Comparison of ENCODE assay signal across 8 cellular contexts in the genomic region with DNA sequence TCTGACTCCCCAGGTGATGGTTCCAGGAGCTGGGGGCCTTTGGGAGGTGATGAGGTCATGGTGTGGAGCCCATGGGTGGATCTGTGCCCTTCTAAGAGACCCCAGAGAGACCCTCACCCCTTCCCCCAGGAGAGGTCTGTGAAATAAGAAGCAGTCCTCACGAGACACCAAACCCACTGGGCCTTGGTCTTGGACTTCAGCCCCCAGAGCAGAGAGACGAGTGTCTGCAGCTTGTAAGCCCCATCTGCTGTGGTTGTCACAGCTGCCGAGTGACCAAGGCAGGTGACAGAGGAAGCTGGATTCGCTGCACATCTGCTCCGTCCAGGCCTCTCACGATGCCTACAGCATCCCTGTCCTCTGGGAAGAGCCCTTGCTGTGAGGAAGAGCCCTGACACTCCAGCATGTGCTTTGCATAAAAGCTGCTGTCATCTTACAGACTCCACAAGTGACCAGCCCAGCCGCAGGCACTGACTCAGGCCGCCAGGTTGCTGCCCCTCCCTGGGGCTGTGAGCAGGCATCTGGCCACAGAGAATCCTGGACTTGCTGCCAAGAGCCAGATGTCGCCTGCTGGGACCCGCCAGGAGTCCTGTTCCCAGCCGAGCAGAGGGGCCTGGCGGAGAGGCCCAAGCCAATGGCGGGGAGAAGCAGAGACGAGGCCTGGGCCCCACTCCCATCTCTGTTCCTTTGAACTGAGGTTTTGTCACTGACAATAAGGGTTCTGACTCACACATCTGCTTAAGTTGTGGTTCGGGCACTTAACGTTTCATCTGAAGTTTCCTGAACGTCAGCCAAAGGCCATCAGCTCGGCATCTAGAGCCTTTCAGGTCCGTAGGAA.
DNase-seq lines count a peak whose midpoint lies in the region; ATAC-seq, FAIRE-seq and TF ChIP-seq lines count a peak whose summit lies in the region.

No MANE protein-coding gene starts in this region.

- dilution Hi-C loops in keratinocyte (cut with MboI; ENCODE audit: extremely low pct_ligation_motif_present, low sequenced_read_pairs), result loop anchor here (25.0 kb wide), 1 partner anchor 144 kb away; a partner anchor contains a TSS

- CTCF ChIA-PET in WTC11 (lab: Charles Lee), result interaction anchor here (1.2 to 1.6 kb wide), 5 partner anchors 137 to 224 kb away, joined by 3 to 12 read pairs (median 4); no protein-coding TSS in a partner anchor

- no peaks in the 10 kb centered on the region for H3K9me3 ChIP-seq in keratinocyte (ENCODE audit: control insufficient read depth, low read depth, low read length)

- peak overlapping the region; percentile 14 for H3K4me2 ChIP-seq in keratinocyte (ENCODE audit: control insufficient read depth, extremely low read depth, insufficient read depth, low read depth, low read length)

- no peak overlapping the region for H3K4me3 Mint-ChIP-seq in stimulated activated naive CD8-positive, alpha-beta T cell treated with anti-CD3 and anti-CD28 coated beads, Interleukin-15, amount 100 ng/mL, for 72 hours
- H3K4me3 Mint-ChIP-seq in WTC11, result no peak overlapping the region

- no peak overlapping the region for H3K9ac ChIP-seq in keratinocyte (ENCODE audit: control insufficient read depth, extremely low read depth, insufficient read depth, low read length)

- no peaks in the 10 kb centered on the region for H3K36me3 ChIP-seq in keratinocyte (ENCODE audit: control insufficient read depth in 2 of 2, extremely low read depth in 1 of 2, insufficient read depth in 2 of 2, low read length in 2 of 2)

- no peaks in the 10 kb centered on the region for H3K9me3 Mint-ChIP-seq in stimulated activated naive CD8-positive, alpha-beta T cell treated with anti-CD3 and anti-CD28 coated beads, Interleukin-15, amount 100 ng/mL, for 72 hours
- H3K9me3 Mint-ChIP-seq in WTC11, result no peaks in the 10 kb centered on the region

- no peaks in the 10 kb centered on the region; the same call in 1 of the 2 replicates for H3K36me3 Mint-ChIP-seq in WTC11

- H3K79me2 ChIP-seq in keratinocyte (ENCODE audit: control insufficient read depth, insufficient read depth, low read length), result no peaks in the 10 kb centered on the region

- peak; percentile 62 for FAIRE-seq in keratinocyte (lab: Jason Lieb, UNC)

- H3K27me3 Mint-ChIP-seq in stimulated activated naive CD8-positive, alpha-beta T cell treated with anti-CD3 and anti-CD28 coated beads, Interleukin-15, amount 100 ng/mL, for 72 hours, result peaks cover 28% of the 10 kb centered on the region
- no peaks in the 10 kb centered on the region for H3K27me3 Mint-ChIP-seq in WTC11 (ENCODE audit: low read depth)

- no peaks in the 10 kb centered on the region for H3K4me1 Mint-ChIP-seq in stimulated activated naive CD8-positive, alpha-beta T cell treated with anti-CD3 and anti-CD28 coated beads, Interleukin-15, amount 100 ng/mL, for 72 hours
- H3K4me1 Mint-ChIP-seq in WTC11, result peaks cover 30% of the 10 kb centered on the region

- H3K9me1 ChIP-seq in keratinocyte (ENCODE audit: control insufficient read depth, extremely low read depth, insufficient read depth, low read length), result no peaks in the 10 kb centered on the region

- H3K4me1 ChIP-seq in keratinocyte (ENCODE audit: control insufficient read depth, extremely low read depth, insufficient read depth, low read length), result peaks cover 32% of the 10 kb centered on the region

- H3K4me3 ChIP-seq in keratinocyte (ENCODE audit: control insufficient read depth in 2 of 3, extremely low read depth in 1 of 3, insufficient read depth in 2 of 3, low read depth in 1 of 3, low read length in 3 of 3), result no peak overlapping the region

- no peak for TF ChIP-seq CTCF in WTC11 (IDR thresholded peaks at IDR 0.05)
- no peak for TF ChIP-seq CTCF in keratinocyte (optimal IDR thresholded peaks at IDR 0.05 in 1 of 3, IDR thresholded peaks at IDR 0.05 in 1 of 3, conservative IDR thresholded peaks at IDR 0.05 in 1 of 3; ENCODE audit: extremely low read depth in 1 of 3, insufficient read depth in 2 of 3, low read length in 3 of 3)

- POLR2A ChIA-PET in WTC11 (lab: Charles Lee), result no interaction called here

- no peaks in the 10 kb centered on the region for H4K20me1 ChIP-seq in keratinocyte (ENCODE audit: control insufficient read depth, extremely low read depth, insufficient read depth, low read length)

- DNase-seq in stimulated activated naive CD8-positive, alpha-beta T cell treated with anti-CD3 and anti-CD28 coated beads, Interleukin-15, Interleukin-2, amounts not matched to agents 100 U/mL and 50 U/mL, for 24 hours, result no peak
- no peak for DNase-seq in stimulated activated naive CD8-positive, alpha-beta T cell treated with anti-CD3 and anti-CD28 coated beads, Interleukin-15, amount 100 ng/mL, for 72 hours
- DNase-seq in WTC11 (ENCODE audit: low spot score), result no peak
- DNase-seq in keratinocyte (ENCODE audit: low read depth, low spot score), result no peak
- no peak for DNase-seq in GDM1 (lab: John Stamatoyannopoulos, UW)
- DNase-seq in NCI-H226, result no peak

- no peak overlapping the region for H3K27ac ChIP-seq in keratinocyte (ENCODE audit: control insufficient read depth, insufficient read depth, low read length)

- H3K27ac Mint-ChIP-seq in stimulated activated naive CD8-positive, alpha-beta T cell treated with anti-CD3 and anti-CD28 coated beads, Interleukin-15, amount 100 ng/mL, for 72 hours, result no peak overlapping the region
- peak overlapping the region; percentile 87 for H3K27ac Mint-ChIP-seq in WTC11

- ATAC-seq in stimulated activated naive CD8-positive, alpha-beta T cell treated with anti-CD3 and anti-CD28 coated beads, Interleukin-15, Interleukin-2, amounts not matched to agents 100 U/mL and 50 U/mL, for 24 hours, result peak; percentile 43
- ATAC-seq in stimulated activated naive CD8-positive, alpha-beta T cell treated with anti-CD3 and anti-CD28 coated beads, Interleukin-15, amount 100 ng/mL, for 72 hours, result no peak
- ATAC-seq in WTC11 (no peak), HG03139 (IDR thresholded peaks at IDR 0.05; ENCODE audit: unreplicated experiment) (no peak), GM21367 (IDR thresholded peaks at IDR 0.05; ENCODE audit: unreplicated experiment) (no peak)

- H3K27me3 ChIP-seq in keratinocyte (ENCODE audit: control insufficient read depth, extremely low read depth, insufficient read depth, low read length), result peaks cover 17% of the 10 kb centered on the region

- H2AFZ ChIP-seq in keratinocyte (ENCODE audit: control insufficient read depth, low read length), result no peak overlapping the region

TF ChIP-seq in WTC11, 78 proteins besides CTCF, POLR2A, EP300 and RAD21:
- TF ChIP-seq, protein P1, sequence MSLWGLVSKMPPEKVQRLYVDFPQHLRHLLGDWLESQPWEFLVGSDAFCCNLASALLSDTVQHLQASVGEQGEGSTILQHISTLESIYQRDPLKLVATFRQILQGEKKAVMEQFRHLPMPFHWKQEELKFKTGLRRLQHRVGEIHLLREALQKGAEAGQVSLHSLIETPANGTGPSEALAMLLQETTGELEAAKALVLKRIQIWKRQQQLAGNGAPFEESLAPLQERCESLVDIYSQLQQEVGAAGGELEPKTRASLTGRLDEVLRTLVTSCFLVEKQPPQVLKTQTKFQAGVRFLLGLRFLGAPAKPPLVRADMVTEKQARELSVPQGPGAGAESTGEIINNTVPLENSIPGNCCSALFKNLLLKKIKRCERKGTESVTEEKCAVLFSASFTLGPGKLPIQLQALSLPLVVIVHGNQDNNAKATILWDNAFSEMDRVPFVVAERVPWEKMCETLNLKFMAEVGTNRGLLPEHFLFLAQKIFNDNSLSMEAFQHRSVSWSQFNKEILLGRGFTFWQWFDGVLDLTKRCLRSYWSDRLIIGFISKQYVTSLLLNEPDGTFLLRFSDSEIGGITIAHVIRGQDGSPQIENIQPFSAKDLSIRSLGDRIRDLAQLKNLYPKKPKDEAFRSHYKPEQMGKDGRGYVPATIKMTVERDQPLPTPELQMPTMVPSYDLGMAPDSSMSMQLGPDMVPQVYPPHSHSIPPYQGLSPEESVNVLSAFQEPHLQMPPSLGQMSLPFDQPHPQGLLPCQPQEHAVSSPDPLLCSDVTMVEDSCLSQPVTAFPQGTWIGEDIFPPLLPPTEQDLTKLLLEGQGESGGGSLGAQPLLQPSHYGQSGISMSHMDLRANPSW (CRISPR knock-in tag; conservative IDR thresholded peaks at IDR 0.05; ENCODE audit: low read depth), result no peak
- TF ChIP-seq ZNF423 (CRISPR knock-in tag; IDR thresholded peaks at IDR 0.05), result peak; percentile 50; the same call in 1 of the 2 replicates
TF ChIP-seq in WTC11: peak in this region for 1.
